ENCODE assay signal across 9 cellular contexts in the genomic region with DNA sequence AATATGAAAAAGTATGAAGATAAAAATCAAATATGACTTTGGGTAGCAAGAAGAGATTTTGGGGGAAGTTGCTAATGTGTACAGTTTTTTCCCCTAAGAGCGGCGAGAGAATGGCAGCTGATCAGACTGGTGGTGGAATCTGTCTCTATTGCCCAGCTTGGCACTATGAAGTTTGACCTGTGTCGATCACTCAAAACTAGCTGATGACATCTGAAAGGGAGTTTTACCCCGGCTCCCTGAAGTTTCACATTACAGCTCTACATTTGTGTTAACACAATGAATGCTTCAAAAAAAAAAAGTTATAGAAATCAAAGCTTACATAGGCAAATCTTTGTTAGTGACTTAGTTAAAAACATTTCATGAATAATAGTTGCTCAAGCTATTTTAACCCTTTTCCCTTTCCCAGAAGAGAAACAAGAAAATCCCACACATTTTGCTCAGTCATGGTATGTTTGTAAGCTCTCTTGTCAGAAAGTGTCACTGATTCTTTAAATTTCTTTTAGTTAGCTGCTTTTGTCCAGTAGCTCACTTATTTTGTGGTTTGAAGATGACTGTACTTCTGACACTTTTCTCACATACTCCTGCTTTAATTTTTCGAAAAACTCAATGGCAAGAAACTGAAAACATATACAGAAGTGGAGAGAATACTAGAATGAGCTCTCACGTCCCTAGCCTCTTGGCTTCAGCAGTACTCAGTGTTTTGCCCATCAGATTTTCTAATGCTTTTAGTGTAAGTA. TPM values are rescaled to one million over a fixed set of nuclear protein-coding genes. Genes with fewer than 3 reads are reported as not detected.
A peak's percentile ranks its signal among the peaks of the same experiment; 100 is the strongest.
DNase-seq lines count a peak whose midpoint lies in the region; ATAC-seq and TF ChIP-seq lines count a peak whose summit lies in the region.
"Had no signal": no experiment of that assay in that cellular context is flagged by ENCODE, and none has a peak within 500 bp of the region (broad histone marks: within the 10 kb centered on the region; RNA-seq: fewer than 3 reads in every experiment).

No MANE protein-coding gene starts in this region.

- POLR2A ChIA-PET in GM10248 (lab: Yijun Ruan, JAX) = interaction anchor here (1.3 kb wide), 1 partner anchor 9 kb away, joined by 5 read pairs; no protein-coding TSS in a partner anchor

- H3K4me1 Mint-ChIP-seq in T-helper 1 cell treated with Interleukin-12 subunit alpha and Interleukin-12 subunit beta and Interleukin-4 antibody, amounts not matched to agents 30 μg/mL and 1 μg/mL, for 36 hours (ENCODE audit: low read depth) = peaks cover 55% of the 10 kb centered on the region
- H3K4me1 Mint-ChIP-seq in memory B cell = peaks cover 55% of the 10 kb centered on the region

- H3K27me3 Mint-ChIP-seq in T-helper 1 cell treated with Interleukin-12 subunit alpha and Interleukin-12 subunit beta and Interleukin-4 antibody, amounts not matched to agents 30 μg/mL and 1 μg/mL, for 36 hours (ENCODE audit: low read depth) = no peaks in the 10 kb centered on the region
- H3K27me3 Mint-ChIP-seq in memory B cell = no peaks in the 10 kb centered on the region

- ATAC-seq in GM21619 (IDR thresholded peaks at IDR 0.05; ENCODE audit: unreplicated experiment) (peak; percentile 63), memory B cell (ENCODE audit: low read depth) (peak; percentile 35), HG03457 (IDR thresholded peaks at IDR 0.05; ENCODE audit: unreplicated experiment) (no peak)

- no peak for TF ChIP-seq CTCF in GM10248 (IDR thresholded peaks at IDR 0.05; ENCODE audit: control extremely low read depth, extremely low read depth, low read depth, missing control alignments)

- H3K4me3 Mint-ChIP-seq in T-helper 1 cell treated with Interleukin-12 subunit alpha and Interleukin-12 subunit beta and Interleukin-4 antibody, amounts not matched to agents 30 μg/mL and 1 μg/mL, for 36 hours = no peak overlapping the region
- no peak overlapping the region for H3K4me3 Mint-ChIP-seq in memory B cell

- peaks cover 11% of the 10 kb centered on the region for H3K36me3 Mint-ChIP-seq in T-helper 1 cell treated with Interleukin-12 subunit alpha and Interleukin-12 subunit beta and Interleukin-4 antibody, amounts not matched to agents 30 μg/mL and 1 μg/mL, for 36 hours (ENCODE audit: low read depth)
- peaks cover 10% of the 10 kb centered on the region for H3K36me3 Mint-ChIP-seq in memory B cell

- CTCF ChIA-PET in GM10248 (lab: Yijun Ruan, JAX) = interaction anchor here (0.6 to 1.8 kb wide), 10 partner anchors 10 to 241 kb away, joined by 3 to 10 read pairs (median 4); no protein-coding TSS in a partner anchor

- H3K27ac Mint-ChIP-seq in T-helper 1 cell treated with Interleukin-12 subunit alpha and Interleukin-12 subunit beta and Interleukin-4 antibody, amounts not matched to agents 30 μg/mL and 1 μg/mL, for 36 hours = peak overlapping the region; percentile 58
- H3K27ac Mint-ChIP-seq in memory B cell = peak overlapping the region; percentile 46

- DNase-seq in GM10248 (ENCODE audit: extremely low spot score) = peak; percentile 17
- DNase-seq in memory B cell (ENCODE audit: low spot score in 2 of 2) = no peak
- no peak for DNase-seq in inferior parietal cortex (ENCODE audit: extremely low spot score)
- no peak for DNase-seq in cerebellum (ENCODE audit: low spot score)
- no peak for DNase-seq in A172 (ENCODE audit: low spot score)
- DNase-seq: occipital lobe had no signal

- peaks cover 2% of the 10 kb centered on the region for H3K9me3 Mint-ChIP-seq in T-helper 1 cell treated with Interleukin-12 subunit alpha and Interleukin-12 subunit beta and Interleukin-4 antibody, amounts not matched to agents 30 μg/mL and 1 μg/mL, for 36 hours
- H3K9me3 Mint-ChIP-seq in memory B cell = peaks cover 1% of the 10 kb centered on the region

RNA-seq across cellular contexts. Expression of gene DYRK1A, which starts 41.3 kb away (rescaled TPM):
- total RNA-seq in cerebellum = 138 TPM
- total RNA-seq in A172 (2014; rRNA removed; shearing (Covaris generic)) = 59.0 and 75.7 TPM in 2 replicates
